Comparison of ENCODE assay signal across 1 cellular context in genomic region chr15:48800245-48800644, GRCh38.
TF ChIP-seq lines count a peak whose summit lies in the region.

No MANE protein-coding gene starts in this region.

TF ChIP-seq in HepG2, 621 proteins besides CTCF, POLR2A, EP300 and RAD21:
- TF ChIP-seq SOX13 (IDR thresholded peaks at IDR 0.05) (no peak), SOX13 (CRISPR knock-in tag; conservative IDR thresholded peaks at IDR 0.05 in 1 of 2, IDR thresholded peaks at IDR 0.05 in 1 of 2) (peak in 1 of 2 experiments; percentile 59; a peak in 1 of 4 replicates), CREM (IDR thresholded peaks at IDR 0.05) (0 out of 2 replicates have a peak, but pooled peaks have one; percentile 16), CREM (CRISPR knock-in tag; IDR thresholded peaks at IDR 0.05) (no peak), ARID5B (CRISPR knock-in tag; IDR thresholded peaks at IDR 0.05) (peak; percentile 61), BCL6 (CRISPR knock-in tag; IDR thresholded peaks at IDR 0.05) (peak; percentile 21; the same call in 1 of the 2 replicates), CHD4 (IDR thresholded peaks at IDR 0.05; ENCODE audit: borderline replicate concordance, low read length) (no peak), TCF7 (IDR thresholded peaks at IDR 0.05; ENCODE audit: low read depth) (peak; percentile 60), CEBPG (CRISPR knock-in tag; IDR thresholded peaks at IDR 0.05) (peak; percentile 91), HNF4G (IDR thresholded peaks at IDR 0.05; ENCODE audit: borderline replicate concordance, low read depth, low read length) (peak; percentile 79), HNF4G (CRISPR knock-in tag; IDR thresholded peaks at IDR 0.05; ENCODE audit: borderline replicate concordance, low read depth) (no peak), POGZ (CRISPR knock-in tag; IDR thresholded peaks at IDR 0.05) (0 out of 2 replicates have a peak, but pooled peaks have one; percentile 4), ZNF124 (CRISPR knock-in tag; IDR thresholded peaks at IDR 0.05) (no peak), SOX6 (IDR thresholded peaks at IDR 0.05) (no peak), SOX6 (CRISPR knock-in tag; IDR thresholded peaks at IDR 0.05) (peak; percentile 17; the same call in 1 of the 2 replicates), PAXIP1 (CRISPR knock-in tag; conservative IDR thresholded peaks at IDR 0.05) (peak; percentile 48; the same call in 1 of the 2 replicates), NCOR1 (IDR thresholded peaks at IDR 0.05; ENCODE audit: borderline replicate concordance, low read length) (peak; percentile 80; the same call in 1 of the 2 replicates), CEBPB (IDR thresholded peaks at IDR 0.05; ENCODE audit: borderline replicate concordance, low read depth, low read length) (peak; percentile 93), ZFP36L2 (CRISPR knock-in tag; IDR thresholded peaks at IDR 0.05) (no peak), GATAD2A (CRISPR knock-in tag; IDR thresholded peaks at IDR 0.05) (peak; percentile 47), ZBTB20 (CRISPR knock-in tag; IDR thresholded peaks at IDR 0.05; ENCODE audit: borderline replicate concordance, low read depth) (peak; percentile 85; the same call in 1 of the 2 replicates), ZNF44 (CRISPR knock-in tag; IDR thresholded peaks at IDR 0.05) (no peak), HDAC2 (CRISPR knock-in tag; IDR thresholded peaks at IDR 0.05) (0 out of 2 replicates have a peak, but pooled peaks have one; percentile 16), FOXJ3 (CRISPR knock-in tag; IDR thresholded peaks at IDR 0.05; ENCODE audit: borderline replicate concordance) (0 out of 2 replicates have a peak, but pooled peaks have one; percentile 41), SRF (IDR thresholded peaks at IDR 0.05; ENCODE audit: low read depth, low read length) (peak; percentile 83), ARID3A (IDR thresholded peaks at IDR 0.05; ENCODE audit: low read depth, low read length) (peak; percentile 77; the same call in 1 of the 2 replicates), PRDM15 (CRISPR knock-in tag; IDR thresholded peaks at IDR 0.05) (peak; percentile 94), ZNF251 (CRISPR knock-in tag; IDR thresholded peaks at IDR 0.05) (no peak), ZBTB43 (CRISPR knock-in tag; conservative IDR thresholded peaks at IDR 0.05) (0 out of 2 replicates have a peak, but pooled peaks have one; percentile 36), SKI (IDR thresholded peaks at IDR 0.05; ENCODE audit: partially characterized antibody) (no peak), ATF4 (CRISPR knock-in tag; IDR thresholded peaks at IDR 0.05) (peak in 1 of 2 experiments; percentile 88; a peak in 2 of 4 replicates), FOXA3 (CRISPR knock-in tag; IDR thresholded peaks at IDR 0.05) (peak; percentile 38; the same call in 1 of the 2 replicates), HNF4A (CRISPR knock-in tag; IDR thresholded peaks at IDR 0.05) (peak; percentile 88), IKZF4 (CRISPR knock-in tag; IDR thresholded peaks at IDR 0.05; ENCODE audit: borderline replicate concordance, low read depth, not compliant biosample characterization) (no peak)
